Comparison of ENCODE assay signal across 1 cellular context in genomic region chr20:57460781-57461465, GRCh38.
TF ChIP-seq lines count a peak whose summit lies in the region.

No MANE protein-coding gene starts in this region.

TF ChIP-seq in K562, 482 proteins besides CTCF, POLR2A, EP300 and RAD21 (continued from another document):
- TF ChIP-seq VEZF1 (CRISPR knock-in tag; IDR thresholded peaks at IDR 0.05), result peak; percentile 59
- no peak for TF ChIP-seq HINFP (tag; conservative IDR thresholded peaks at IDR 0.05; ENCODE audit: low read depth)
- no peak for TF ChIP-seq MAFG (tag; conservative IDR thresholded peaks at IDR 0.05)
- TF ChIP-seq ZNF12 (CRISPR knock-in tag; IDR thresholded peaks at IDR 0.05), result no peak
- no peak for TF ChIP-seq PRMT5 (CRISPR knock-in tag; IDR thresholded peaks at IDR 0.05)
- no peak for TF ChIP-seq CEBPB (tag; IDR thresholded peaks at IDR 0.05)
- peak; percentile 23; the same call in 1 of the 2 replicates for TF ChIP-seq JUND (IDR thresholded peaks at IDR 0.05; ENCODE audit: borderline replicate concordance, low read depth, low read length)
- no peak for TF ChIP-seq JUND (tag; IDR thresholded peaks at IDR 0.05; ENCODE audit: borderline replicate concordance, low read depth, low read length)
- TF ChIP-seq ZNF75A (CRISPR knock-in tag; IDR thresholded peaks at IDR 0.05), result peak; percentile 87
- no peak for TF ChIP-seq ZSCAN32 (CRISPR knock-in tag; IDR thresholded peaks at IDR 0.05)
- TF ChIP-seq NFYB (IDR thresholded peaks at IDR 0.05; ENCODE audit: extremely low read depth, insufficient read length), result peak; percentile 85
- TF ChIP-seq SPI1 (IDR thresholded peaks at IDR 0.05; ENCODE audit: borderline replicate concordance, low read depth, low read length), result peak; percentile 86
- TF ChIP-seq RBM17 (IDR thresholded peaks at IDR 0.05; ENCODE audit: borderline replicate concordance, low read depth, low read length), result no peak
- no peak for TF ChIP-seq DNMT1 (IDR thresholded peaks at IDR 0.05)
- TF ChIP-seq PBX2 (CRISPR knock-in tag; IDR thresholded peaks at IDR 0.05; ENCODE audit: low read depth), result peak; percentile 84
- peak; percentile 94 for TF ChIP-seq PBX2 (tag; conservative IDR thresholded peaks at IDR 0.05; ENCODE audit: low read depth)
- TF ChIP-seq NR2C1 (IDR thresholded peaks at IDR 0.05), result peak; percentile 93
- TF ChIP-seq NR2C1 (tag; IDR thresholded peaks at IDR 0.05), result peak; percentile 94
- TF ChIP-seq SP2 (IDR thresholded peaks at IDR 0.05; ENCODE audit: extremely low read depth, low read depth, low read length, poor library complexity, severe bottlenecking), result peak; percentile 49
- no peak for TF ChIP-seq AFF1 (IDR thresholded peaks at IDR 0.05; ENCODE audit: low read depth in 1 of 2, partially characterized antibody in 2 of 2)
- TF ChIP-seq ARHGAP35 (IDR thresholded peaks at IDR 0.05; ENCODE audit: partially characterized antibody), result no peak
- 0 out of 2 replicates have a peak, but pooled peaks have one; percentile 28 for TF ChIP-seq HDAC2 (IDR thresholded peaks at IDR 0.05)
- no peak for TF ChIP-seq ATF6 (CRISPR knock-in tag; IDR thresholded peaks at IDR 0.05)
- peak; percentile 86 for TF ChIP-seq ESRRA (IDR thresholded peaks at IDR 0.05; ENCODE audit: borderline replicate concordance, low read depth)
- peak in 1 of 2 experiments; percentile 66; a peak in 1 of 4 replicates for TF ChIP-seq RCOR1 (IDR thresholded peaks at IDR 0.05; ENCODE audit: borderline replicate concordance in 1 of 2, low read depth in 2 of 2, low read length in 2 of 2)
- peak; percentile 67 for TF ChIP-seq HMBOX1 (IDR thresholded peaks at IDR 0.05)
- no peak for TF ChIP-seq IRF2 (CRISPR knock-in tag; IDR thresholded peaks at IDR 0.05)
- TF ChIP-seq ZNF121 (CRISPR knock-in tag; conservative IDR thresholded peaks at IDR 0.05), result no peak
- no peak for TF ChIP-seq ZNF586 (CRISPR knock-in tag; conservative IDR thresholded peaks at IDR 0.05)
- TF ChIP-seq ZNF79 (CRISPR knock-in tag; IDR thresholded peaks at IDR 0.05; ENCODE audit: low read depth), result no peak
- no peak for TF ChIP-seq KLF10 (CRISPR knock-in tag; IDR thresholded peaks at IDR 0.05)
- no peak; the same call in 1 of the 2 replicates for TF ChIP-seq NCOR1 (IDR thresholded peaks at IDR 0.05)
- no peak for TF ChIP-seq HLTF (IDR thresholded peaks at IDR 0.05)
- no peak for TF ChIP-seq DDX20 (tag; IDR thresholded peaks at IDR 0.05; ENCODE audit: low read depth)
- no peak for TF ChIP-seq ZNF140 (CRISPR knock-in tag; IDR thresholded peaks at IDR 0.05)
- no peak for TF ChIP-seq ZNF408 (CRISPR knock-in tag; IDR thresholded peaks at IDR 0.05; ENCODE audit: low read depth)
- TF ChIP-seq NFIC (IDR thresholded peaks at IDR 0.05), result peak; percentile 75
- peak; percentile 10; the same call in 1 of the 2 replicates for TF ChIP-seq TAL1 (IDR thresholded peaks at IDR 0.05)
- TF ChIP-seq BHLHE40 (IDR thresholded peaks at IDR 0.05; ENCODE audit: low read length), result peak; percentile 33; the same call in 1 of the 2 replicates
- TF ChIP-seq ZC3H11A (IDR thresholded peaks at IDR 0.05; ENCODE audit: low read depth, low read length), result no peak
- no peak for TF ChIP-seq NCOA4 (IDR thresholded peaks at IDR 0.05; ENCODE audit: partially characterized antibody)
